Comparison of ENCODE assay signal across 9 cellular contexts in genomic region chr13:96984061-96984508, GRCh38. TPM values are rescaled to one million over a fixed set of nuclear protein-coding genes. Genes with fewer than 3 reads are reported as not detected.
DNase-seq lines count a peak whose midpoint lies in the region; ATAC-seq and TF ChIP-seq lines count a peak whose summit lies in the region.
"Had no signal": no experiment of that assay in that cellular context is flagged by ENCODE, and none has a peak within 500 bp of the region (broad histone marks: within the 10 kb centered on the region; RNA-seq: fewer than 3 reads in every experiment).

No MANE protein-coding gene starts in this region.

- no peaks in the 10 kb centered on the region for H3K36me3 Mint-ChIP-seq in progenitor cell of endocrine pancreas (ENCODE audit: insufficient read depth)

- peak overlapping the region in 2 of 10 experiments; percentile 0 to 19; a peak in 3 of 20 replicates for H3K4me3 ChIP-seq in BLaER1 treated with 17β-estradiol and CSF1 and Interleukin-3, amounts not matched to agents 10 nM and 100 nM
- H3K4me3 ChIP-seq in epithelial cell of proximal tubule (ENCODE audit: low read depth, low read length) = no peak overlapping the region

- peak; percentile 100 for ATAC-seq in GM18868 (IDR thresholded peaks at IDR 0.05; ENCODE audit: unreplicated experiment)
- peak; percentile 80 for ATAC-seq in HG03060 (IDR thresholded peaks at IDR 0.05; ENCODE audit: low read depth, unreplicated experiment)
- no peak for ATAC-seq in GM21360 (IDR thresholded peaks at IDR 0.05; ENCODE audit: unreplicated experiment)

- H3K9me3 Mint-ChIP-seq in progenitor cell of endocrine pancreas (ENCODE audit: low read depth) = peaks cover 7% of the 10 kb centered on the region

- peaks cover 25 to 37% (median 32%) of the 10 kb centered on the region in 10 experiments for H3K4me1 ChIP-seq in BLaER1 treated with 17β-estradiol and CSF1 and Interleukin-3, amounts not matched to agents 10 nM and 100 nM

- no peaks in the 10 kb centered on the region for H4K20me1 ChIP-seq in BLaER1 treated with 17β-estradiol and CSF1 and Interleukin-3, amounts not matched to agents 10 nM and 100 nM

- H3K4me2 ChIP-seq in BLaER1 treated with 17β-estradiol and CSF1 and Interleukin-3, amounts not matched to agents 10 nM and 100 nM = peak overlapping the region; percentile 35 to 79 (median 66)

- in situ Hi-C loops in G401 (cut with HindIII; ENCODE audit: low sequenced_read_pairs) = no loop called here

- peak overlapping the region in 5 of 11 experiments; percentile 5 to 68 (median 60); a peak in 6 of 22 replicates for H3K27ac ChIP-seq in BLaER1 treated with 17β-estradiol and CSF1 and Interleukin-3, amounts not matched to agents 10 nM and 100 nM

- H3K27me3 ChIP-seq in BLaER1 treated with 17β-estradiol and CSF1 and Interleukin-3, amounts not matched to agents 10 nM and 100 nM = peaks cover 0 to 16% (median 0%) of the 10 kb centered on the region in 11 experiments; a peak in 4 of 22 replicates

- peaks cover 8% of the 10 kb centered on the region for H3K27me3 Mint-ChIP-seq in progenitor cell of endocrine pancreas

- H3K27ac Mint-ChIP-seq in progenitor cell of endocrine pancreas = peak overlapping the region; percentile 33

- peak; percentile 26 for TF ChIP-seq CTCF in epithelial cell of proximal tubule (conservative IDR thresholded peaks at IDR 0.05; ENCODE audit: low read depth, low read length)
- peak; percentile 47 for TF ChIP-seq CTCF in progenitor cell of endocrine pancreas (IDR thresholded peaks at IDR 0.05; ENCODE audit: unreplicated experiment)

- H3K4me1 Mint-ChIP-seq in progenitor cell of endocrine pancreas (ENCODE audit: low read depth) = peaks cover 3% of the 10 kb centered on the region

- no peaks in the 10 kb centered on the region for H3K36me3 ChIP-seq in BLaER1 treated with 17β-estradiol and CSF1 and Interleukin-3, amounts not matched to agents 10 nM and 100 nM

- H3K9me3 ChIP-seq in BLaER1 treated with 17β-estradiol and CSF1 and Interleukin-3, amounts not matched to agents 10 nM and 100 nM (replicated peaks in 1 of 11) = peaks cover 10 to 27% (median 17%) of the 10 kb centered on the region in 11 experiments; a peak in 19 of 22 replicates

- DNase-seq in NOMO-1 treated with DMSO at 0.1 percent for 48 hours (lab: John Stamatoyannopoulos, UW; ENCODE audit: unreplicated experiment) (peak; percentile 64), epithelial cell of proximal tubule (ENCODE audit: low read depth) (no peak), progenitor cell of endocrine pancreas (ENCODE audit: low spot score, unreplicated experiment) (no peak), G401 (ENCODE audit: low spot score) (no peak)

- H3K9ac ChIP-seq in BLaER1 treated with 17β-estradiol and CSF1 and Interleukin-3, amounts not matched to agents 10 nM and 100 nM = peak overlapping the region in 2 of 11 experiments; percentile 19 to 56; a peak in 3 of 22 replicates

- H3K4me3 Mint-ChIP-seq in progenitor cell of endocrine pancreas (ENCODE audit: low read depth) = peak overlapping the region; percentile 54

RNA-seq across cellular contexts. Expression of gene OXGR1, which starts 10.2 kb away (rescaled TPM):
- 0.36 TPM in 1 of 2 replicates, not detected in the other for total RNA-seq in epithelial cell of proximal tubule
- 0.16 TPM in 1 of 2 replicates, not detected in the other for total RNA-seq in progenitor cell of endocrine pancreas
- not detected in 2 replicates for total RNA-seq in G401 (2014; rRNA removed; shearing (Covaris generic))
- total RNA-seq: fibroblast of lung had no signal
